In genomic region chr12:71947645-71948105, GRCh38 we compare ENCODE assay signal across 8 cellular contexts. TPM values are rescaled to one million over a fixed set of nuclear protein-coding genes. Genes with fewer than 3 reads are reported as not detected.
A peak's percentile ranks its signal among the peaks of the same experiment; 100 is the strongest.
DNase-seq lines count a peak whose midpoint lies in the region; ATAC-seq, FAIRE-seq and TF ChIP-seq lines count a peak whose summit lies in the region.

No MANE protein-coding gene starts in this region.

- H3K27me3 ChIP-seq in body of pancreas, result no peaks in the 10 kb centered on the region
- H3K27me3 ChIP-seq in tibial artery, result peaks cover 0 to 21% of the 10 kb centered on the region in 2 donors

- ATAC-seq in body of pancreas, result peak; percentile 27
- ATAC-seq in left lobe of liver, result peak; percentile 96
- no peak for ATAC-seq in HG02970 (IDR thresholded peaks at IDR 0.05; ENCODE audit: low FRiP score, unreplicated experiment)
- ATAC-seq in HG02870 (IDR thresholded peaks at IDR 0.05; ENCODE audit: unreplicated experiment), result no peak

- TF ChIP-seq CTCF in body of pancreas (IDR thresholded peaks at IDR 0.05) (no peak), kidney (IDR thresholded peaks at IDR 0.05; ENCODE audit: borderline replicate concordance, extremely low read depth, insufficient read depth) (no peak), tibial artery (IDR thresholded peaks at IDR 0.05) (no peak)

- no peaks in the 10 kb centered on the region for H3K36me3 ChIP-seq in body of pancreas (replicated peaks in 1 of 2; ENCODE audit: insufficient read depth in 1 of 2, low read depth in 2 of 2)
- H3K36me3 ChIP-seq in kidney (ENCODE audit: control insufficient read depth in 1 of 2, insufficient read depth in 2 of 2, low read length in 2 of 2), result no peaks in the 10 kb centered on the region
- no peaks in the 10 kb centered on the region for H3K36me3 ChIP-seq in tibial artery

- H3K4me1 ChIP-seq in body of pancreas (no peaks in the 10 kb centered on the region), kidney (ENCODE audit: control insufficient read depth in 1 of 2, insufficient read depth in 1 of 2, low read depth in 1 of 2, low read length in 2 of 2) (no peaks in the 10 kb centered on the region), tibial artery (no peaks in the 10 kb centered on the region)

- no peak overlapping the region for H3K9ac ChIP-seq in kidney (ENCODE audit: low read length in 2 of 2)

- H3K4me3 ChIP-seq in body of pancreas (no peak overlapping the region), kidney (ENCODE audit: low read length in 2 of 2) (no peak overlapping the region), tibial artery (no peak overlapping the region)

- no peak for FAIRE-seq in kidney (lab: Jason Lieb, UNC)

- peak; percentile 99 for DNase-seq in DMS153 (lab: John Stamatoyannopoulos, UW)
- DNase-seq in NCI-H2029 (lab: John Stamatoyannopoulos, UW), result peak; percentile 98
- peak in 3 of 4 donors; percentile 11 to 51 (median 33) for DNase-seq in body of pancreas
- peak; percentile 91 for DNase-seq in left lobe of liver (ENCODE audit: low spot score)
- no peak for DNase-seq in kidney
- DNase-seq in tibial artery, result no peak

- no peaks in the 10 kb centered on the region for H3K9me3 ChIP-seq in body of pancreas
- no peaks in the 10 kb centered on the region for H3K9me3 ChIP-seq in kidney (ENCODE audit: control insufficient read depth in 1 of 2, low read length in 2 of 2)
- no peaks in the 10 kb centered on the region for H3K9me3 ChIP-seq in tibial artery

- intact Hi-C loops in body of pancreas (cut with DNase I), result no loop called here
- intact Hi-C loops in kidney (cut with DNase I), result no loop called here
- intact Hi-C loops in tibial artery (cut with DNase I; ENCODE audit: low total_unique reads), result loop anchor here (5.0 kb wide), 1 partner anchor 210 kb away; no protein-coding TSS in a partner anchor

- WGBS in body of pancreas, 2 donors, result 10 to 19% methylated on average over 9 of the region's 9 CpGs

- no peak for TF ChIP-seq POLR2A in body of pancreas (IDR thresholded peaks at IDR 0.05)

- no peak overlapping the region for H3K27ac ChIP-seq in body of pancreas
- H3K27ac ChIP-seq in kidney (ENCODE audit: low read depth in 2 of 2, low read length in 2 of 2), result no peak overlapping the region
- H3K27ac ChIP-seq in tibial artery, result no peak overlapping the region

RNA-seq across cellular contexts. Expression of gene TPH2, which starts 9.0 kb away (rescaled TPM):
- under 1 TPM in 1 of 2 donors, not detected in 1; 0.26 TPM for total RNA-seq in body of pancreas
- total RNA-seq in left lobe of liver, result not detected
- not detected for total RNA-seq in kidney
- not detected for polyA plus RNA-seq in kidney (ENCODE audit: insufficient read depth, low read depth, low replicate concordance)

Comparison
In these comparisons a context has a peak if more than half of its experiments do, and no peak if none do; other contexts are left out.
1. DNase-seq: peak in DMS153 (single experiment), NCI-H2029 (single experiment), body of pancreas (3 of 4) and left lobe of liver (single experiment); none in kidney (single experiment) and tibial artery (0 of 2).
2. ATAC-seq: peak in body of pancreas (single experiment) and left lobe of liver (single experiment); none in HG02970 (single experiment) and HG02870 (single experiment).